ENCODE assay signal across 19 cellular contexts in genomic region chr6:38133932-38134703, GRCh38.
"Had no signal": no experiment of that assay in that cellular context is flagged by ENCODE, and none has a peak within 500 bp of the region (broad histone marks: within the 10 kb centered on the region; RNA-seq: fewer than 3 reads in every experiment).

No MANE protein-coding gene starts in this region.

- H3K4me3 ChIP-seq: breast epithelium, dorsolateral prefrontal cortex, gastrocnemius medialis, heart left ventricle, tibial artery had no signal

- H3K9me3 ChIP-seq: breast epithelium, gastrocnemius medialis, neutrophil, tibial artery had no signal

- H3K36me3 ChIP-seq: breast epithelium, gastrocnemius medialis, tibial artery had no signal

- H3K27ac ChIP-seq: breast epithelium, gastrocnemius medialis, neutrophil, tibial artery had no signal

- H3K4me1 ChIP-seq: breast epithelium had no signal

- DNase-seq: activated B cell treated with CpG ODN at 0.5 μM for 24 hours; activated CD4-positive, alpha-beta T cell treated with anti-CD3 and anti-CD28 coated beads, Interleukin-2, amount 10 ng/mL, durations not matched to agents 7 days and 5 days; activated CD8-positive, alpha-beta memory T cell treated with anti-CD3 and anti-CD28 coated beads, Interleukin-2, amount 50 U/mL, for 48 hours; activated naive CD4-positive, alpha-beta T cell treated with Interleukin-2 at 50 U/mL for 16 hours; activated naive CD8-positive, alpha-beta T cell treated with anti-CD3 and anti-CD28 coated beads, Interleukin-2, amount 50 U/mL, for 24 hours; aorta; dorsolateral prefrontal cortex; endodermal cell; gastrocnemius medialis; mesenchymal stem cell; naive thymus-derived CD8-positive, alpha-beta T cell; stimulated activated CD4-positive, alpha-beta T cell treated with anti-CD3 and anti-CD28 coated beads, Interleukin-15, amount 100 ng/mL, for 24 hours; stimulated activated CD4-positive, alpha-beta T cell treated with anti-CD3 and anti-CD28 coated beads, Interleukin-4, amount 100 ng/mL, for 1 hour; stimulated activated naive B cell treated with anti-CD40 and anti-IgM and Interleukin-4, amounts not matched to agents 10 μg/mL and 1 μg/mL and 100 μg/mL, for 72 hours; T-helper 2 cell; tibial artery had no signal

- H3K27me3 ChIP-seq: breast epithelium, dorsolateral prefrontal cortex, gastrocnemius medialis, heart left ventricle, neutrophil, tibial artery had no signal

- H3K27ac Mint-ChIP-seq: activated B cell treated with CpG ODN at 0.5 μM for 24 hours; activated CD4-positive, alpha-beta T cell treated with anti-CD3 and anti-CD28 coated beads, Interleukin-2, amount 10 ng/mL, durations not matched to agents 7 days and 5 days; activated naive CD8-positive, alpha-beta T cell treated with anti-CD3 and anti-CD28 coated beads, Interleukin-2, amount 50 U/mL, for 24 hours; endodermal cell; stimulated activated naive B cell treated with anti-CD40 and anti-IgM and Interleukin-4, amounts not matched to agents 10 μg/mL and 1 μg/mL and 100 μg/mL, for 72 hours had no signal

- ATAC-seq: activated naive CD8-positive, alpha-beta T cell treated with anti-CD3 and anti-CD28 coated beads, Interleukin-2, amount 50 U/mL, for 24 hours; gastrocnemius medialis; naive thymus-derived CD8-positive, alpha-beta T cell had no signal

- H3K27me3 Mint-ChIP-seq: activated B cell treated with CpG ODN at 0.5 μM for 24 hours; activated CD4-positive, alpha-beta T cell treated with anti-CD3 and anti-CD28 coated beads, Interleukin-2, amount 10 ng/mL, durations not matched to agents 7 days and 5 days; activated naive CD8-positive, alpha-beta T cell treated with anti-CD3 and anti-CD28 coated beads, Interleukin-2, amount 50 U/mL, for 24 hours; naive thymus-derived CD8-positive, alpha-beta T cell; stimulated activated naive B cell treated with anti-CD40 and anti-IgM and Interleukin-4, amounts not matched to agents 10 μg/mL and 1 μg/mL and 100 μg/mL, for 72 hours had no signal

- H3K4me3 Mint-ChIP-seq: activated B cell treated with CpG ODN at 0.5 μM for 24 hours; activated CD4-positive, alpha-beta T cell treated with anti-CD3 and anti-CD28 coated beads, Interleukin-2, amount 10 ng/mL, durations not matched to agents 7 days and 5 days; activated naive CD8-positive, alpha-beta T cell treated with anti-CD3 and anti-CD28 coated beads, Interleukin-2, amount 50 U/mL, for 24 hours; endodermal cell; naive thymus-derived CD8-positive, alpha-beta T cell; stimulated activated naive B cell treated with anti-CD40 and anti-IgM and Interleukin-4, amounts not matched to agents 10 μg/mL and 1 μg/mL and 100 μg/mL, for 72 hours had no signal

- H3K9me3 Mint-ChIP-seq: activated naive CD8-positive, alpha-beta T cell treated with anti-CD3 and anti-CD28 coated beads, Interleukin-2, amount 50 U/mL, for 24 hours had no signal
